Comparison of ENCODE assay signal across 27 cellular contexts in genomic region chr10:107540981-107541380, GRCh38.
"Had no signal": no experiment of that assay in that cellular context is flagged by ENCODE, and none has a peak within 500 bp of the region (broad histone marks: within the 10 kb centered on the region; RNA-seq: fewer than 3 reads in every experiment).

No MANE protein-coding gene starts in this region.

- H3K4me3 ChIP-seq: ascending aorta, breast epithelium, coronary artery, dorsolateral prefrontal cortex, esophagus muscularis mucosa, gastroesophageal sphincter, heart right ventricle had no signal

- H3K27ac ChIP-seq: ascending aorta, breast epithelium, coronary artery, dorsolateral prefrontal cortex, esophagus muscularis mucosa, gastroesophageal sphincter, heart right ventricle had no signal

- ATAC-seq: activated CD4-positive, alpha-beta T cell treated with anti-CD3 and anti-CD28 coated beads for 36 hours; activated CD8-positive, alpha-beta memory T cell treated with anti-CD3 and anti-CD28 coated beads, Interleukin-2, amount 10 ng/mL, durations not matched to agents 7 days and 5 days; activated CD8-positive, alpha-beta T cell treated with anti-CD3 and anti-CD28 coated beads, Interleukin-2, amount 10 ng/mL, durations not matched to agents 7 days and 5 days; activated naive CD4-positive, alpha-beta T cell treated with anti-CD3 and anti-CD28 coated beads, Interleukin-2, amount 50 U/mL, for 72 hours; activated T-cell treated with anti-CD3 and anti-CD28 coated beads, Interleukin-2, amount 50 U/mL, for 72 hours; gastroesophageal sphincter; heart right ventricle had no signal

- H3K4me1 ChIP-seq: ascending aorta, breast epithelium, esophagus muscularis mucosa, gastroesophageal sphincter, heart right ventricle had no signal

- H3K36me3 ChIP-seq: ascending aorta, breast epithelium, esophagus muscularis mucosa, gastroesophageal sphincter, heart right ventricle had no signal

- H3K9me3 ChIP-seq: ascending aorta, breast epithelium, esophagus muscularis mucosa, gastroesophageal sphincter, heart right ventricle had no signal

- H3K27me3 ChIP-seq: ascending aorta, breast epithelium, dorsolateral prefrontal cortex had no signal

- DNase-seq: activated CD4-positive, alpha-beta memory T cell treated with anti-CD3 and anti-CD28 coated beads for 36 hours; activated CD4-positive, alpha-beta T cell treated with anti-CD3 and anti-CD28 coated beads for 36 hours; activated CD4-positive, alpha-beta T cell treated with anti-CD3 and anti-CD28 coated beads, Interleukin-2, amount 10 ng/mL, durations not matched to agents 24 days and 14 days; activated CD4-positive, CD25-positive, alpha-beta regulatory T cell; activated CD4-positive, CD25-positive, alpha-beta regulatory T cell treated with anti-CD3 and anti-CD28 coated beads, Interleukin-2, amount 50 U/mL, for 72 hours; activated CD8-positive, alpha-beta memory T cell treated with anti-CD3 and anti-CD28 coated beads, Interleukin-2, amount 10 ng/mL, durations not matched to agents 7 days and 5 days; activated CD8-positive, alpha-beta memory T cell treated with anti-CD3 and anti-CD28 coated beads, Interleukin-2, amount 50 U/mL, for 4 hours; activated CD8-positive, alpha-beta T cell treated with anti-CD3 and anti-CD28 coated beads, Interleukin-2, amount 10 ng/mL, durations not matched to agents 7 days and 5 days; activated gamma-delta T cell; activated naive CD4-positive, alpha-beta T cell; activated naive CD4-positive, alpha-beta T cell treated with anti-CD3 and anti-CD28 coated beads, Interleukin-2, amount 10 ng/mL, durations not matched to agents 7 days and 5 days; activated naive CD8-positive, alpha-beta T cell treated with anti-CD3 and anti-CD28 coated beads, Interleukin-2, amount 10 ng/mL, durations not matched to agents 7 days and 5 days; activated T-cell treated with anti-CD3 and anti-CD28 coated beads, Interleukin-2, amount 50 U/mL, for 1 hour; activated T-cell treated with anti-CD3 and anti-CD28 coated beads, Interleukin-2, amount 50 U/mL, for 72 hours; dorsolateral prefrontal cortex; effector memory CD4-positive, alpha-beta T cell; endodermal cell; erythroblast; foreskin melanocyte; heart right ventricle; T-helper 2 cell had no signal
